ENCODE assay signal across 1 cellular context in the genomic region with DNA sequence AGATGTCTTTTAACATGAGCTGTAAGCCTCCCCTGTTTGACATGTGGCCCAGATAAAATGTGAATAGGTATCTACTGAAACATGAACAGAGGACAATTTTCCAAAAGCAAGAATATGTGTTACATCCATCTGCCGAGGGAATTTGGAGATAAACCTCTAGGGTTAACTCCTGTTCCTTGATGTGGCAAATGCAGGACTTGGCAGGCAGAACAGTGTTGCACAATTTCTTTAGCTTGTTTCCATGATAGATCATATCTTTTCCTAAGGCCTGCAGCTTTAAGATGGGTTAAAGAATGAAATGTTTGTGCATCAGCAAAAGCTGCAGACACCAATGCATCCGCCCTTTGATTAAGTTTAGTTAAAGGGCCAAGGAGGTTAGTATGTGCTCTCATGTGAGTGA. TPM values are rescaled to one million over a fixed set of nuclear protein-coding genes. Genes with fewer than 3 reads are reported as not detected.
"Had no signal": no experiment of that assay in that cellular context is flagged by ENCODE, and none has a peak within 500 bp of the region (broad histone marks: within the 10 kb centered on the region; RNA-seq: fewer than 3 reads in every experiment).

No MANE protein-coding gene starts in this region.

RNA-seq across cellular contexts. Expression of gene DNAH6, which starts 43.9 kb away (rescaled TPM):
- total RNA-seq: ascending aorta had no signal
